13 cellular contexts compared by ENCODE assay signal in the genomic region with DNA sequence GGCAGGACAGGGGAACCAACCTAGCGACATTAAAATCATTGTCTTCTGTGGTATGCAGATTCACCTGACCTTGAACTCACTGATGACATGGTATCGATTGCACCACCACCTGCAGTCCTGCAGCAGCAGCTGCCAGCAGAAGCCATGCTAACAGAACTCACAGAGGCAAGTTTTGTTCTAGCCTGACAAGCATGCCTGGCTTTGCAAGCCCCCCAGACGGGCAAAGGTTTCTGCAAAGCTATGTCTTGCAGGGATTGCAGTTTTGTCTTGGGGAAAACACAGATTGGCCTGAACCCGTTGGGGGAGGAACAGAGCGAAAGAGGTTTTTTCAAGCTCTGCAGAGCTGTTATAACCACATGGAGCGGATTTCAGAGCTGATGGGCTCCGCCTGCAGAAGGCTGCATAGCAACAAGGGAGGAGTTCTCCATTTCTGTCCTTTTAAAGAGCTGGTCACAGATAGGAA.
A peak's percentile ranks its signal among the peaks of the same experiment; 100 is the strongest.
DNase-seq lines count a peak whose midpoint lies in the region; ATAC-seq and TF ChIP-seq lines count a peak whose summit lies in the region.
"Had no signal": no experiment of that assay in that cellular context is flagged by ENCODE, and none has a peak within 500 bp of the region (broad histone marks: within the 10 kb centered on the region; RNA-seq: fewer than 3 reads in every experiment).

No MANE protein-coding gene starts in this region.

- H3K36me3 ChIP-seq in OCI-LY7 (ENCODE audit: insufficient read depth, low read length) (no peaks in the 10 kb centered on the region), H7 (replicated peaks; ENCODE audit: control insufficient read depth, insufficient read depth, low read length) (no peaks in the 10 kb centered on the region)
- H3K36me3 ChIP-seq: vagina had no signal

- H2AFZ ChIP-seq in OCI-LY7 (ENCODE audit: low read length) = no peak overlapping the region; the same call in 1 of the 2 replicates

- DNase-seq in GM12865 (ENCODE audit: low read depth) = peak; percentile 55
- peak; percentile 87 for DNase-seq in OCI-LY7 (ENCODE audit: low spot score)
- peak; percentile 47 for DNase-seq in iris pigment epithelial cell (ENCODE audit: low read depth)
- DNase-seq in NCI-H69 (lab: John Stamatoyannopoulos, UW) = no peak
- DNase-seq in H7 = no peak
- no peak for DNase-seq in activated CD4-positive, CD25-positive, alpha-beta regulatory T cell (lab: John Stamatoyannopoulos, UW)
- DNase-seq: activated CD4-positive, alpha-beta T cell treated with anti-CD3 and anti-CD28 coated beads, Interleukin-2, amount 10 ng/mL, durations not matched to agents 7 days and 5 days; activated effector memory CD4-positive, alpha-beta T cell treated with Interleukin-2 at 50 U/mL for 16 hours; CD4-positive, CD25-positive, alpha-beta regulatory T cell; NCI-H1930 had no signal

- H3K4me1 ChIP-seq in OCI-LY7 (ENCODE audit: insufficient read depth, low read length, poor library complexity, severe bottlenecking) = peaks cover 95% of the 10 kb centered on the region

- peak; percentile 50 for ATAC-seq in HG03442 (IDR thresholded peaks at IDR 0.05; ENCODE audit: unreplicated experiment)
- no peak for ATAC-seq in HG02973 (IDR thresholded peaks at IDR 0.05; ENCODE audit: unreplicated experiment)

- no TSS peak for BruUV-seq in OCI-LY7 (replicated peaks; lab: Mats Ljungman, UMichigan)

- TF ChIP-seq CTCF in GM12865 (IDR thresholded peaks at IDR 0.05; ENCODE audit: insufficient read depth, low read depth, low read length, missing control alignments) = no peak
- no peak for TF ChIP-seq CTCF in OCI-LY7 (conservative IDR thresholded peaks at IDR 0.05; ENCODE audit: low read length)

- H3K4me2 ChIP-seq in OCI-LY7 (ENCODE audit: low read length) = peak overlapping the region; percentile 84

- no peak overlapping the region for H3K4me3 ChIP-seq in GM12865 (ENCODE audit: low read depth, low read length)
- peak overlapping the region; percentile 43 for H3K4me3 ChIP-seq in OCI-LY7 (ENCODE audit: low read depth, low read length, poor library complexity, severe bottlenecking)
- no peak overlapping the region for H3K4me3 ChIP-seq in H7 (ENCODE audit: insufficient read depth, low read depth, low read length)
- H3K4me3 ChIP-seq: vagina had no signal

- no peaks in the 10 kb centered on the region for H3K9me3 ChIP-seq in OCI-LY7 (ENCODE audit: low read length)
- H3K9me3 ChIP-seq: vagina had no signal

- CTCF ChIA-PET in OCI-LY7 (lab: Charles Lee; ENCODE audit: unreplicated experiment) = no interaction called here

- POLR2A ChIA-PET in OCI-LY7 (lab: Charles Lee) = interaction anchor here (0.6 to 6.9 kb wide), 12 partner anchors 15 to 95 kb away, joined by 3 to 49 read pairs (median 4); no protein-coding TSS in a partner anchor

- H3K9me2 ChIP-seq in OCI-LY7 (ENCODE audit: insufficient read depth, low read length) = no peaks in the 10 kb centered on the region

- intact Hi-C loops in OCI-LY7 (cut with micrococcal nuclease; ENCODE audit: unreplicated experiment) = loop anchor here (2.0 to 5.0 kb wide), 4 partner anchors 63 to 221 kb away; partner anchors contain the start of gene HIPK3

- H4K20me1 ChIP-seq in OCI-LY7 (ENCODE audit: insufficient read depth, low read length) = no peaks in the 10 kb centered on the region

- H3K27me3 ChIP-seq in H7 (ENCODE audit: control insufficient read depth, insufficient read depth, low read length) = no peaks in the 10 kb centered on the region
- H3K27me3 ChIP-seq: vagina had no signal

- peaks cover 99% of the 10 kb centered on the region for H3K79me2 ChIP-seq in OCI-LY7 (ENCODE audit: insufficient read depth, low read depth, low read length)

- H3K27ac ChIP-seq in OCI-LY7 (ENCODE audit: low read depth, low read length, poor library complexity, severe bottlenecking) = peak overlapping the region; percentile 81
- H3K27ac ChIP-seq: vagina had no signal

Comparison
In these comparisons a context has a peak if more than half of its experiments do, and no peak if none do; other contexts are left out.
1. DNase-seq: peak in GM12865 (single experiment), OCI-LY7 (single experiment) and iris pigment epithelial cell (single experiment); none in NCI-H69 (single experiment), H7 (single experiment) and activated CD4-positive, CD25-positive, alpha-beta regulatory T cell (0 of 4).